14 cellular contexts compared by ENCODE assay signal in the genomic region with DNA sequence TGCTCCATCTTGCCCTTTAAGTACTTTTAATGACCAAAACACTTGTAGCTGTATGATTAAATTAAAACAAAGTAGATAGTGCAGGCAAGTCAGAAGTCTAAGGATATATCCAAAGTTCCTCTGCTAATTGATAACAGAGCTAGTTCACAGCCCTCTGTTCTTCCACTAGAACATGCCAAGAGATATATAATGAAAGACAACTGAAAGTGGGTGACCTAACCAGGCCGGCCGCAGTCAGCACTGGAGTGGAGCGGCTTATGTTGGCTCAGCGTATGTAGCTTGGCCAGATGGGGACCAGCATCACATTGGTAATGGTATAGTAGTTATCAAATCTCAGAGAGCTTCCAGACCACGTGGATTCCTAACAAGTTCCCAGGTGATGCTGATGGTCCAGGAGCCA. TPM values are rescaled to one million over a fixed set of nuclear protein-coding genes. Genes with fewer than 3 reads are reported as not detected.
"Had no signal": no experiment of that assay in that cellular context is flagged by ENCODE, and none has a peak within 500 bp of the region (broad histone marks: within the 10 kb centered on the region; RNA-seq: fewer than 3 reads in every experiment).

No MANE protein-coding gene starts in this region.

RNA-seq across cellular contexts. Expression of a gene that starts 52.1 kb away (rescaled TPM):
- total RNA-seq: activated CD4-positive, alpha-beta memory T cell treated with anti-CD3 and anti-CD28 coated beads, Interleukin-2, amount 10 ng/mL, durations not matched to agents 7 days and 5 days; activated CD4-positive, alpha-beta T cell treated with anti-CD3 and anti-CD28 coated beads for 36 hours; activated CD4-positive, alpha-beta T cell treated with anti-CD3 and anti-CD28 coated beads, Interleukin-2, amount 10 ng/mL, durations not matched to agents 7 days and 5 days; activated CD8-positive, alpha-beta memory T cell treated with anti-CD3 and anti-CD28 coated beads, Interleukin-2, amount 10 ng/mL, durations not matched to agents 7 days and 5 days; activated CD8-positive, alpha-beta T cell treated with anti-CD3 and anti-CD28 coated beads, Interleukin-2, amount 10 ng/mL, durations not matched to agents 7 days and 5 days; activated naive CD8-positive, alpha-beta T cell treated with anti-CD3 and anti-CD28 coated beads, Interleukin-2, amount 10 ng/mL, durations not matched to agents 7 days and 5 days; activated T-helper 2 cell treated with anti-CD3 and anti-CD28 coated beads, Interferon-gamma antibody, Interleukin-2, Interleukin-4, amounts not matched to agents 10 μg/mL and 5 μg/mL and 100 μg/mL, durations not matched to agents 14 hours and 24 hours and 36 hours; ascending aorta; cardiac septum; cerebellum; T-helper 17 cell; T-helper 2 cell treated with Interferon-gamma antibody and Interleukin-4, amounts not matched to agents 100 ng/mL and 5 ng/mL, for 36 hours; WTC11 had no signal
- polyA plus RNA-seq: adipose tissue had no signal
